29 cellular contexts compared by ENCODE assay signal in the genomic region with DNA sequence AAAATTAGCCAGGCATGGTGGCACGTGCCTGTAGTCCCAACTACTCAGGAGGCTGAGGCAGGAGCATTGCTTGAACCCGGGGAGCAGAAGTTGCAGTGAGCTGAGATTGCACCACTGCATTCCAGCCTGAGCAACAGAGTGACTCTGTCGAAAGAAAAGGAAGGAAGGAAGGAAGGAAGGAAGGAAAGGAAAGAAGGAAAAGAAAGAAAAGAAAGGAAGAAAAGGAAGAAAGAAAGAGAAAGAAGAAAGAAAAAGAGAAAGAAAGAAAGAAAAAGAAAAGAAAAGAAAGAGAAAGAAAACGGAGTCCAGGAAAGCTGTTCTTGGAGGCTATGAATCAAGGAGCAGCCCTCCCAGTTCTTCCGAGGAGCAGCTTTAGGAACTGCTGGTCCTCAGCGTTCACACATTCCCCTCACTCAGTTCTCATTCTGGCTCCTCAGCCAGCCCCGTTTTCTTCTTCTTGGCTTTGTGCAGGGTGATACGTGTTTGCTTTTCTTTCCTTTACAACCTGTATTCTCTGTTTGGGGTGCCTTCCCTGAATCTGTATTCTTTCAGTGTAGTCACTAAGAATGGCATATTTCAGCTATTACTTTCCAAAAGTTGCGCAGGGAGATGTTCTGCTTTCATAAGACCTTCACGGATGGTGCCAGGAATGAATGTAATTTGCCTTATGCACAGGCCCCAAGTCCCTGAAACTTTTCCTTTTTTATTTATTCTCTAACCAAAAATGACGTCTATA. TPM values are rescaled to one million over a fixed set of nuclear protein-coding genes. Genes with fewer than 3 reads are reported as not detected.
DNase-seq lines count a peak whose midpoint lies in the region; TF ChIP-seq lines count a peak whose summit lies in the region.
"Had no signal": no experiment of that assay in that cellular context is flagged by ENCODE, and none has a peak within 500 bp of the region (broad histone marks: within the 10 kb centered on the region; RNA-seq: fewer than 3 reads in every experiment).

No MANE protein-coding gene starts in this region.

- no peaks in the 10 kb centered on the region for H3K9me3 Mint-ChIP-seq in nephron progenitor cell
- H3K9me3 Mint-ChIP-seq in CD4-positive, alpha-beta memory T cell: no peaks in the 10 kb centered on the region
- no peaks in the 10 kb centered on the region for H3K9me3 Mint-ChIP-seq in activated naive CD4-positive, alpha-beta T cell treated with anti-CD3 and anti-CD28 coated beads for 36 hours
- H3K9me3 Mint-ChIP-seq: central memory CD8-positive, alpha-beta T cell; T-helper 1 cell treated with Interleukin-12 subunit alpha and Interleukin-12 subunit beta and Interleukin-4 antibody, amounts not matched to agents 30 μg/mL and 1 μg/mL, for 36 hours had no signal

- H3K36me3 Mint-ChIP-seq in nephron progenitor cell (ENCODE audit: low read depth): peaks cover 4% of the 10 kb centered on the region
- peaks cover 12 to 17% of the 10 kb centered on the region in 2 donors for H3K36me3 Mint-ChIP-seq in CD4-positive, alpha-beta memory T cell
- no peaks in the 10 kb centered on the region for H3K36me3 Mint-ChIP-seq in activated naive CD4-positive, alpha-beta T cell treated with anti-CD3 and anti-CD28 coated beads for 36 hours (ENCODE audit: low read depth)

- peak overlapping the region; percentile 17 for H3K27ac Mint-ChIP-seq in nephron progenitor cell
- peak overlapping the region in 2 of 7 donors; percentile 57 to 81 for H3K27ac Mint-ChIP-seq in CD4-positive, alpha-beta memory T cell
- H3K27ac Mint-ChIP-seq in activated naive CD4-positive, alpha-beta T cell treated with anti-CD3 and anti-CD28 coated beads for 36 hours: no peak overlapping the region

- H3K27ac ChIP-seq in GM23248: peak overlapping the region; percentile 75
- no peak overlapping the region for H3K27ac ChIP-seq in CD4-positive, alpha-beta memory T cell (ENCODE audit: low read depth, low read length)
- H3K27ac ChIP-seq: C4-2B, SJSA1, suprapubic skin, uterus had no signal

- peaks cover 64% of the 10 kb centered on the region for H3K4me1 ChIP-seq in GM23248 (ENCODE audit: insufficient read depth)
- H3K4me1 ChIP-seq in adipocyte (ENCODE audit: control insufficient read depth, insufficient read depth, low read length): peaks cover 27% of the 10 kb centered on the region
- H3K4me1 ChIP-seq in CD4-positive, alpha-beta memory T cell (ENCODE audit: insufficient read depth, low read length): peaks cover 7% of the 10 kb centered on the region

- no peak overlapping the region for H3K4me3 Mint-ChIP-seq in nephron progenitor cell
- peak overlapping the region in 1 of 8 donors; percentile 63 for H3K4me3 Mint-ChIP-seq in CD4-positive, alpha-beta memory T cell
- no peak overlapping the region for H3K4me3 Mint-ChIP-seq in activated naive CD4-positive, alpha-beta T cell treated with anti-CD3 and anti-CD28 coated beads for 36 hours
- H3K4me3 Mint-ChIP-seq: central memory CD8-positive, alpha-beta T cell; T-helper 1 cell treated with Interleukin-12 subunit alpha and Interleukin-12 subunit beta and Interleukin-4 antibody, amounts not matched to agents 30 μg/mL and 1 μg/mL, for 36 hours had no signal

- H3K4me1 Mint-ChIP-seq in nephron progenitor cell: peaks cover 75% of the 10 kb centered on the region
- H3K4me1 Mint-ChIP-seq in CD4-positive, alpha-beta memory T cell: peaks cover 4 to 7% (median 7%) of the 10 kb centered on the region in 4 donors
- H3K4me1 Mint-ChIP-seq in activated naive CD4-positive, alpha-beta T cell treated with anti-CD3 and anti-CD28 coated beads for 36 hours (ENCODE audit: low read depth): peaks cover 7% of the 10 kb centered on the region

- H3K9ac ChIP-seq in GM23248 (peak overlapping the region; percentile 71), adipocyte (ENCODE audit: low read length) (peak overlapping the region; percentile 62)

- WGBS in GM23248 (ENCODE audit: low coverage in 1 of 2, low lambda C conversion rate in 2 of 2, missing lambda C conversion rate in 2 of 2), 2 experiments: 15 to 18% methylated on average over 11 of the region's 11 CpGs

- H4K20me1 ChIP-seq in GM23248 (ENCODE audit: insufficient read depth): 0 out of 2 replicates have a peak, but pooled peaks cover 4% of the 10 kb centered on the region

- CTCF ChIA-PET in CD4-positive, alpha-beta memory T cell (lab: Charles Lee; ENCODE audit: partially characterized antibody): interaction anchor here (1.0 to 10.8 kb wide), 15 partner anchors 11 to 1018 kb away, joined by 3 to 302 read pairs (median 5); partner anchors contain the start of genes FBXL14 and RAD52
- CTCF ChIA-PET in activated naive CD4-positive, alpha-beta T cell treated with anti-CD3 and anti-CD28 coated beads for 36 hours (lab: Charles Lee): interaction anchor here (0.8 to 3.4 kb wide), 8 partner anchors 11 to 633 kb away, joined by 3 to 99 read pairs (median 6); partner anchors contain the start of genes FBXL14 and RAD52

- peaks cover 8% of the 10 kb centered on the region for H3K27me3 Mint-ChIP-seq in nephron progenitor cell (ENCODE audit: low read depth, poor library complexity)
- H3K27me3 Mint-ChIP-seq in CD4-positive, alpha-beta memory T cell: no peaks in the 10 kb centered on the region
- no peaks in the 10 kb centered on the region for H3K27me3 Mint-ChIP-seq in activated naive CD4-positive, alpha-beta T cell treated with anti-CD3 and anti-CD28 coated beads for 36 hours (ENCODE audit: low read depth)
- H3K27me3 Mint-ChIP-seq: central memory CD8-positive, alpha-beta T cell had no signal

- TF ChIP-seq CTCF in nephron progenitor cell (IDR thresholded peaks at IDR 0.05): no peak

- H3K79me2 ChIP-seq in GM23248 (ENCODE audit: insufficient read depth): peaks cover 98% of the 10 kb centered on the region

- H3K4me3 ChIP-seq in GM23248 (peak overlapping the region; percentile 32), adipocyte (ENCODE audit: low read length) (peak overlapping the region; percentile 42)
- no peak overlapping the region for H3K4me3 ChIP-seq in CD4-positive, alpha-beta memory T cell (ENCODE audit: low read length in 2 of 2)
- H3K4me3 ChIP-seq: SJSA1, smooth muscle cell, suprapubic skin, uterus had no signal

- peaks cover 96% of the 10 kb centered on the region for H3F3A ChIP-seq in GM23248 (ENCODE audit: insufficient read depth)

- H3K9me3 ChIP-seq in GM23248 (ENCODE audit: low read depth) (no peaks in the 10 kb centered on the region), adipocyte (ENCODE audit: control insufficient read depth, low read length) (no peaks in the 10 kb centered on the region)
- H3K9me3 ChIP-seq in CD4-positive, alpha-beta memory T cell (ENCODE audit: control insufficient read depth in 1 of 2, low read length in 2 of 2): no peaks in the 10 kb centered on the region
- H3K9me3 ChIP-seq: heart right ventricle, SJSA1, suprapubic skin, uterus had no signal

- in situ Hi-C loops in GM23248 (cut with MboI): loop anchor here (10.0 kb wide), 1 partner anchor 467 kb away; no protein-coding TSS in a partner anchor

- no peaks in the 10 kb centered on the region for H3K27me3 ChIP-seq in GM23248 (replicated peaks; ENCODE audit: insufficient read depth)
- no peaks in the 10 kb centered on the region for H3K27me3 ChIP-seq in adipocyte (replicated peaks; ENCODE audit: control insufficient read depth, insufficient read depth, low read length)
- no peaks in the 10 kb centered on the region for H3K27me3 ChIP-seq in CD4-positive, alpha-beta memory T cell (ENCODE audit: insufficient read depth, low read length)
- H3K27me3 ChIP-seq: heart right ventricle, SJSA1, suprapubic skin, uterus had no signal

- H3K36me3 ChIP-seq in GM23248 (ENCODE audit: low read depth) (no peaks in the 10 kb centered on the region), adipocyte (ENCODE audit: control insufficient read depth, insufficient read depth, low read length, severe bottlenecking) (no peaks in the 10 kb centered on the region)
- H3K36me3 ChIP-seq in CD4-positive, alpha-beta memory T cell (ENCODE audit: insufficient read depth, low read length): no peaks in the 10 kb centered on the region
- H3K36me3 ChIP-seq: SJSA1, suprapubic skin, uterus had no signal

- no peaks in the 10 kb centered on the region for H3K9me2 ChIP-seq in GM23248 (ENCODE audit: insufficient read depth)

- no peak overlapping the region for H2AFZ ChIP-seq in GM23248

- DNase-seq in AG20443 (ENCODE audit: low spot score) (peak; percentile 37), GM23248 (peak; percentile 94), adipocyte (ENCODE audit: low read depth) (peak; percentile 63), nephron progenitor cell (no peak), germinal center (ENCODE audit: low spot score) (no peak), NCI-H1105 (lab: John Stamatoyannopoulos, UW) (no peak)
- no peak for DNase-seq in CD4-positive, alpha-beta memory T cell
- no peak for DNase-seq in activated naive CD4-positive, alpha-beta T cell treated with anti-CD3 and anti-CD28 coated beads for 36 hours
- DNase-seq: activated CD4-positive, alpha-beta T cell treated with anti-CD3 and anti-CD28 coated beads for 4 hours; activated CD8-positive, alpha-beta memory T cell treated with anti-CD3 and anti-CD28 coated beads for 24 hours; activated gamma-delta T cell; activated T-cell treated with anti-CD3 and anti-CD28 coated beads, Interleukin-2, amount 50 U/mL, for 1 hour; aorta; heart right ventricle; KG1; MV-4-11; NCI-H1694; NCI-H2171; NCI-H526 treated with DMSO at 0.1 percent for 48 hours; stimulated activated CD4-positive, alpha-beta T cell treated with anti-CD3 and anti-CD28 coated beads, Interleukin-2, amount 100 ng/mL, for 24 hours; uterus had no signal

- peak overlapping the region; percentile 87 for H3K4me2 ChIP-seq in GM23248 (ENCODE audit: unreplicated experiment)
- H3K4me2 ChIP-seq: smooth muscle cell had no signal

- intact Hi-C loops in CD4-positive, alpha-beta memory T cell (cut with micrococcal nuclease): loop anchor here (5.0 kb wide), 1 partner anchor 765 kb away; no protein-coding TSS in a partner anchor
- intact Hi-C loops in activated naive CD4-positive, alpha-beta T cell treated with anti-CD3 and anti-CD28 coated beads for 36 hours (cut with micrococcal nuclease): loop anchor here (5.0 kb wide), 1 partner anchor 765 kb away; no protein-coding TSS in a partner anchor

- POLR2A ChIA-PET in CD4-positive, alpha-beta memory T cell (lab: Charles Lee; ENCODE audit: partially characterized antibody): interaction anchor here (2.5 kb wide), 1 partner anchor 19 kb away, joined by 10 read pairs; no protein-coding TSS in a partner anchor

RNA-seq across cellular contexts. Expression of gene FBXL14, which starts 12.2 kb away (rescaled TPM):
- total RNA-seq in GM23248 (2014; rRNA removed; shearing (Covaris generic)): 3.2 and 9.3 TPM in 2 replicates
- 1.2 and 1.9 TPM in 2 replicates for polyA plus RNA-seq in GM23248 (2016; fragmentation: Nextera tagmentation; extraction: Ambion mirVana)
- total RNA-seq in CD4-positive, alpha-beta memory T cell: 10 to 100 TPM; 41.6 to 43.4 TPM
- 10 to 100 TPM; 14.6 to 29.2 TPM for polyA plus RNA-seq in CD4-positive, alpha-beta memory T cell
- total RNA-seq in activated naive CD4-positive, alpha-beta T cell treated with anti-CD3 and anti-CD28 coated beads for 36 hours: 10 to 100 TPM; 11.4 to 11.9 TPM

RNA-seq across cellular contexts. Expression of gene WNT5B, which starts 46.9 kb away (rescaled TPM):
- total RNA-seq in GM23248 (2014; rRNA removed; shearing (Covaris generic)): 505 and 529 TPM in 2 replicates
- polyA plus RNA-seq in GM23248 (2016; fragmentation: Nextera tagmentation; extraction: Ambion mirVana): 49.7 and 50.1 TPM in 2 replicates
- total RNA-seq in CD4-positive, alpha-beta memory T cell: under 1 TPM in 1 of 2 experiments, not detected in 1; 0.17 TPM
- polyA plus RNA-seq in CD4-positive, alpha-beta memory T cell: under 1 TPM in 1 of 2 donors, not detected in 1; 0.61 TPM
- not detected for total RNA-seq in activated naive CD4-positive, alpha-beta T cell treated with anti-CD3 and anti-CD28 coated beads for 36 hours
- total RNA-seq: endothelial cell of umbilical vein, HT-29 had no signal
- polyA plus RNA-seq: endothelial cell of umbilical vein had no signal

Comparison
In these comparisons a context has a peak if more than half of its experiments do, and no peak if none do; other contexts are left out.
1. DNase-seq: peak in AG20443 (single experiment), GM23248 (single experiment) and adipocyte (single experiment); none in nephron progenitor cell (single experiment), CD4-positive, alpha-beta memory T cell (0 of 5), germinal center (single experiment), NCI-H1105 (single experiment) and activated naive CD4-positive, alpha-beta T cell treated with anti-CD3 and anti-CD28 coated beads for 36 hours (single experiment).
2. H3K4me3 ChIP-seq: peak in GM23248 (single experiment) and adipocyte (single experiment); none in CD4-positive, alpha-beta memory T cell (0 of 2).
3. RNA of gene WNT5B, which starts 46.9 kb away (total RNA-seq): 505 to 529 TPM in GM23248; 0.17 TPM in CD4-positive, alpha-beta memory T cell and not detected in activated naive CD4-positive, alpha-beta T cell treated with anti-CD3 and anti-CD28 coated beads for 36 hours; every median in the first group is over 100 times any median in the second.